ENCODE assay signal across 8 cellular contexts in the genomic region with DNA sequence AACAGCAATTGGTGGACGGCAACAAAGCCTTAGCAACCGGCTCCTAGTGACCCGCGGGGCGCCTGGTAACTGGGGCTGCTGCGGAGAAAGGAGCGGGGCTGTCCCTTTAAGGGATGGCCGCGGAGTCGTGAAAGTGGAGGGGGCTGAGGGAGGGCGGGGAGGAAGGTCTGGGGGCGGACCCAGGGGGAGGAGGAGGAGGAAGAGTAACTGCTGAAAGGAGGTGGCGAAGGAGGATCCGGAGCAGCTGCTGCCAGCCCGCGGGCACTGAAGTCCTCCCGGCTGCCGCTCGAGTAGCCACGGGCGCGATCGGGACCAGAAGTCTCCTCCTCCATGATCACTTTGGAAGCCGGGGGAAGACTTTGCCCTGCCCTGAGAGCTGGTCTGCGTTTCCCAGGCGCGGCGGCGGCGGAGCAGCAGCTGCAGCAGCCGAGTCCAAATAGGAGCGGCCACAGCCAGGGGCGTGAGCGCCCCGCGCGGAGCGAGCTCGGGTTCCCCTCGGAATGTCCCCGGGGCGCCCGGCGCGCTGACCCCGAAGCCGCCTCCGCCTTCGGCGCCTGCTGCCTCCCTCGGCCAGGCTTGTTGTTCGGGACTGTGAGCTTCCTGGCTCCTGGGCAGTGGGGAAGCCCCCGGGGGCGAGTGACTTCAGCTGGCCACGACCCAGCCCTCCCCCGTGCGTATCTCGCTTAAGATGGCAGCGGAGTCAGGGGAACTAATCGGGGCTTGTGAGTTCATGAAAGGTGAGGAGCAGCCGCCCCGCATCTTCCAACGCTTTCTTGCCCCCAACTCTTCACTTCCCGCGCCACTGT. TPM values are rescaled to one million over a fixed set of nuclear protein-coding genes. Genes with fewer than 3 reads are reported as not detected.
DNase-seq lines count a peak whose midpoint lies in the region; ATAC-seq, FAIRE-seq and TF ChIP-seq lines count a peak whose summit lies in the region.

A gene with protein sequence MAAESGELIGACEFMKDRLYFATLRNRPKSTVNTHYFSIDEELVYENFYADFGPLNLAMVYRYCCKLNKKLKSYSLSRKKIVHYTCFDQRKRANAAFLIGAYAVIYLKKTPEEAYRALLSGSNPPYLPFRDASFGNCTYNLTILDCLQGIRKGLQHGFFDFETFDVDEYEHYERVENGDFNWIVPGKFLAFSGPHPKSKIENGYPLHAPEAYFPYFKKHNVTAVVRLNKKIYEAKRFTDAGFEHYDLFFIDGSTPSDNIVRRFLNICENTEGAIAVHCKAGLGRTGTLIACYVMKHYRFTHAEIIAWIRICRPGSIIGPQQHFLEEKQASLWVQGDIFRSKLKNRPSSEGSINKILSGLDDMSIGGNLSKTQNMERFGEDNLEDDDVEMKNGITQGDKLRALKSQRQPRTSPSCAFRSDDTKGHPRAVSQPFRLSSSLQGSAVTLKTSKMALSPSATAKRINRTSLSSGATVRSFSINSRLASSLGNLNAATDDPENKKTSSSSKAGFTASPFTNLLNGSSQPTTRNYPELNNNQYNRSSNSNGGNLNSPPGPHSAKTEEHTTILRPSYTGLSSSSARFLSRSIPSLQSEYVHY (plus strand): TSS at position 240 of the 806 bp plus-strand sequence. CDS start 449 bp downstream, at position 689.

- H3K27ac ChIP-seq in pancreas (peak within 1 kb of the TSS; percentile 80 to 96 (median 88)), tibial artery (peak within 1 kb of the TSS; percentile 75 to 89)

- intact Hi-C loops in Right ventricle myocardium inferior (cut with DNase I) (loop anchor here (5.0 kb wide), 5 partner anchors 50 to 105 kb away; partner anchors contain the start of gene RTCA), pancreas (cut with DNase I) (no loop called here), tibial artery (cut with DNase I; ENCODE audit: low total_unique reads) (loop anchor here (5.0 kb wide), 1 partner anchor 85 kb away; the partner anchor contains the start of gene RTCA)

- 0% methylated on average over 52 to 65 of the region's 65 CpGs for WGBS in pancreas, 2 donors

- H3K27me3 Mint-ChIP-seq in activated naive CD8-positive, alpha-beta T cell treated with anti-CD3 and anti-CD28 coated beads for 36 hours: no peaks in the 10 kb centered on the region

- peak within 1 kb of the TSS; percentile 94 for H3K27ac Mint-ChIP-seq in activated naive CD8-positive, alpha-beta T cell treated with anti-CD3 and anti-CD28 coated beads for 36 hours

- H3K9me3 ChIP-seq in pancreas (no peaks in the 10 kb centered on the region), tibial artery (no peaks in the 10 kb centered on the region)

- H3K27me3 ChIP-seq in pancreas (no peaks in the 10 kb centered on the region), tibial artery (no peaks in the 10 kb centered on the region)

- FAIRE-seq in pancreas (lab: Jason Lieb, UNC): no peak

- ATAC-seq in HG02610 (IDR thresholded peaks at IDR 0.05; ENCODE audit: unreplicated experiment): peak; percentile 66
- ATAC-seq in Right ventricle myocardium inferior: peak; percentile 93
- peak; percentile 83 to 91 (median 86) for ATAC-seq in pancreas

- H3K4me1 Mint-ChIP-seq in activated naive CD8-positive, alpha-beta T cell treated with anti-CD3 and anti-CD28 coated beads for 36 hours: peaks cover 42% of the 10 kb centered on the region

- H3K36me3 Mint-ChIP-seq in activated naive CD8-positive, alpha-beta T cell treated with anti-CD3 and anti-CD28 coated beads for 36 hours: peaks cover 28% of the 10 kb centered on the region

- peak within 1 kb of the TSS; percentile 90 to 95 (median 92) for H3K4me3 ChIP-seq in pancreas
- H3K4me3 ChIP-seq in tibial artery: peak within 1 kb of the TSS; percentile 80 to 92

- TF ChIP-seq CTCF in GM10266 (IDR thresholded peaks at IDR 0.05; ENCODE audit: control insufficient read depth, insufficient read depth, low read depth, missing control alignments) (no peak), pancreas (IDR thresholded peaks at IDR 0.05) (no peak), tibial artery (IDR thresholded peaks at IDR 0.05) (no peak)

- H3K9me3 Mint-ChIP-seq in activated naive CD8-positive, alpha-beta T cell treated with anti-CD3 and anti-CD28 coated beads for 36 hours: no peaks in the 10 kb centered on the region

- peak within 1 kb of the TSS; percentile 86 for H3K4me3 Mint-ChIP-seq in activated naive CD8-positive, alpha-beta T cell treated with anti-CD3 and anti-CD28 coated beads for 36 hours

- DNase-seq in GM10266 (ENCODE audit: extremely low spot score) (peak; percentile 91), NCI-H1092 treated with DMSO at 0.1 percent for 48 hours (lab: John Stamatoyannopoulos, UW) (peak; percentile 80), SKM-1 treated with dmso at 0.1 percent for 144 hours (lab: John Stamatoyannopoulos, UW; ENCODE audit: unreplicated experiment) (peak; percentile 98), Right ventricle myocardium inferior (ENCODE audit: missing footprints) (peak; percentile 95), pancreas (peak; percentile 87 to 95 (median 92)), tibial artery (peak; percentile 93 to 95)
- DNase-seq in activated naive CD8-positive, alpha-beta T cell treated with anti-CD3 and anti-CD28 coated beads for 36 hours: peak; percentile 89

- no peaks in the 10 kb centered on the region for H3K36me3 ChIP-seq in pancreas
- no peaks in the 10 kb centered on the region for H3K36me3 ChIP-seq in tibial artery

- H3K4me1 ChIP-seq in pancreas (peaks cover 4 to 21% (median 13%) of the 10 kb centered on the region in 3 donors), tibial artery (peaks cover 0 to 14% (median 0%) of the 10 kb centered on the region in 4 donors)

RNA-seq across cellular contexts. Expression of the gene that starts here (rescaled TPM):
- 10 to 100 TPM in 1 of 2 experiments, 1 to 10 TPM in 1; 9.5 to 11.2 TPM for total RNA-seq in activated naive CD8-positive, alpha-beta T cell treated with anti-CD3 and anti-CD28 coated beads for 36 hours
- total RNA-seq in Right ventricle myocardium inferior: 2.7 TPM
- 1 to 10 TPM; 2.4 to 5.2 (median 3.6) TPM for total RNA-seq in pancreas
- 1 to 10 TPM; 1.4 to 2.4 TPM for polyA plus RNA-seq in pancreas

Comparison
In these comparisons a context has a peak if more than half of its experiments do, and no peak if none do; other contexts are left out.
1. Peak in every context shown above with its lines: DNase-seq, ATAC-seq, H3K4me3 ChIP-seq and H3K27ac ChIP-seq.
2. intact Hi-C loops: an anchor here in Right ventricle myocardium inferior (5.0 kb wide) and tibial artery (5.0 kb wide); none called in pancreas.